Comparison of ENCODE assay signal across 1 cellular context in genomic region chr2:218272531-218273212, GRCh38.
TF ChIP-seq lines count a peak whose summit lies in the region.

No MANE protein-coding gene starts in this region.

TF ChIP-seq in HepG2, 621 proteins besides CTCF, POLR2A, EP300 and RAD21 (continued from another document and continues in another):
- TF ChIP-seq ZNF691 (CRISPR knock-in tag; IDR thresholded peaks at IDR 0.05; ENCODE audit: borderline replicate concordance, low read depth), result no peak; the same call in 1 of the 2 replicates
- 0 out of 2 replicates have a peak, but pooled peaks have one; percentile 50 for TF ChIP-seq ZNF44 (CRISPR knock-in tag; IDR thresholded peaks at IDR 0.05)
- 0 out of 2 replicates have a peak, but pooled peaks have one; percentile 6 for TF ChIP-seq ZBED4 (CRISPR knock-in tag; IDR thresholded peaks at IDR 0.05; ENCODE audit: borderline replicate concordance)
- peak; percentile 84 for TF ChIP-seq NRL (CRISPR knock-in tag; IDR thresholded peaks at IDR 0.05; ENCODE audit: borderline replicate concordance)
- no peak for TF ChIP-seq ZNF879 (CRISPR knock-in tag; IDR thresholded peaks at IDR 0.05)
- no peak for TF ChIP-seq MEIS2 (CRISPR knock-in tag; IDR thresholded peaks at IDR 0.05)
- no peak for TF ChIP-seq ZNF619 (CRISPR knock-in tag; IDR thresholded peaks at IDR 0.05)
- TF ChIP-seq HMGXB4 (CRISPR knock-in tag; IDR thresholded peaks at IDR 0.05; ENCODE audit: borderline replicate concordance in 1 of 2, low read depth in 1 of 2), result peak; percentile 51 to 53; a peak in 1 of 4 replicates
- TF ChIP-seq ZBTB34 (CRISPR knock-in tag; IDR thresholded peaks at IDR 0.05), result peak; percentile 67; the same call in 1 of the 2 replicates
- no peak for TF ChIP-seq SKI (IDR thresholded peaks at IDR 0.05; ENCODE audit: partially characterized antibody)
- peak; percentile 27 for TF ChIP-seq ZNF883 (CRISPR knock-in tag; IDR thresholded peaks at IDR 0.05; ENCODE audit: not compliant biosample characterization)
- TF ChIP-seq KLF13 (CRISPR knock-in tag; IDR thresholded peaks at IDR 0.05), result no peak
- no peak for TF ChIP-seq ZNF317 (CRISPR knock-in tag; IDR thresholded peaks at IDR 0.05)
- no peak; the same call in 1 of the 2 replicates for TF ChIP-seq ZNF362 (CRISPR knock-in tag; IDR thresholded peaks at IDR 0.05; ENCODE audit: borderline replicate concordance)
- TF ChIP-seq ZNF33A (CRISPR knock-in tag; IDR thresholded peaks at IDR 0.05; ENCODE audit: borderline replicate concordance), result no peak
- no peak for TF ChIP-seq ZNF570 (CRISPR knock-in tag; IDR thresholded peaks at IDR 0.05; ENCODE audit: borderline replicate concordance)
- TF ChIP-seq KLF15 (CRISPR knock-in tag; IDR thresholded peaks at IDR 0.05; ENCODE audit: borderline replicate concordance), result no peak
- TF ChIP-seq ZNF687 (CRISPR knock-in tag; IDR thresholded peaks at IDR 0.05), result peak; percentile 72
- peak; percentile 57; the same call in 1 of the 2 replicates for TF ChIP-seq CSRNP1 (CRISPR knock-in tag; IDR thresholded peaks at IDR 0.05)
- no peak for TF ChIP-seq NFYC (CRISPR knock-in tag; IDR thresholded peaks at IDR 0.05)
- TF ChIP-seq GMEB1 (CRISPR knock-in tag; IDR thresholded peaks at IDR 0.05; ENCODE audit: borderline replicate concordance), result 0 out of 2 replicates have a peak, but pooled peaks have one; percentile 59
- no peak; the same call in 1 of the 2 replicates for TF ChIP-seq ZNF891 (CRISPR knock-in tag; IDR thresholded peaks at IDR 0.05)
- no peak for TF ChIP-seq ZNF484 (CRISPR knock-in tag; IDR thresholded peaks at IDR 0.05; ENCODE audit: borderline replicate concordance, low read depth)
- TF ChIP-seq ARID3A (IDR thresholded peaks at IDR 0.05; ENCODE audit: low read depth, low read length), result peak; percentile 60
- no peak for TF ChIP-seq ZBTB43 (CRISPR knock-in tag; conservative IDR thresholded peaks at IDR 0.05)
- no peak for TF ChIP-seq DMAP1 (CRISPR knock-in tag; IDR thresholded peaks at IDR 0.05)
- peak; percentile 34; the same call in 1 of the 2 replicates for TF ChIP-seq ZNF281 (CRISPR knock-in tag; IDR thresholded peaks at IDR 0.05; ENCODE audit: borderline replicate concordance)
- TF ChIP-seq IRF2 (CRISPR knock-in tag; IDR thresholded peaks at IDR 0.05), result 0 out of 2 replicates have a peak, but pooled peaks have one; percentile 38
- no peak for TF ChIP-seq EED (CRISPR knock-in tag; IDR thresholded peaks at IDR 0.05)
